33 cellular contexts compared by ENCODE assay signal in the genomic region with DNA sequence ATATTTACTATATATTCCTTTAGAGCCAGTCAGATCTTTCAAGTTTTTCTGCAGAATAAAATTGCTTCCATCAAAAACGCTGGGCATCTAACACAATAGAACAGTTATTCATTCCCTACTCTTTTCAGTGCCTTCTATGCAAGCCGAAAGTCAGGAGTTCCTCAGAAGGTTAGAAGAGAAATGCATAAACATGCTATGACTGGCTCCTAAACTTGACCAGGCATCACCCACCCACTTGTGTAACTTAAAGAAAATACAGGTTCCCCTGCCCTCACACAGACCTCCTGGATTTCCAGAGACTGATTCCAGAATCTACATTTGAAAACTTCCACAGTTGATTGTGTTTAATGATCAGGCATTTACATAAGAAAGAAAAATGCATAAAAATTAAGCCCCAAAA.
"Had no signal": no experiment of that assay in that cellular context is flagged by ENCODE, and none has a peak within 500 bp of the region (broad histone marks: within the 10 kb centered on the region; RNA-seq: fewer than 3 reads in every experiment).

No MANE protein-coding gene starts in this region.

- DNase-seq: activated CD4-positive, alpha-beta memory T cell treated with anti-CD3 and anti-CD28 coated beads for 36 hours; activated CD4-positive, alpha-beta T cell treated with anti-CD3 and anti-CD28 coated beads for 36 hours; activated CD4-positive, alpha-beta T cell treated with anti-CD3 and anti-CD28 coated beads, Interleukin-2, amount 10 ng/mL, durations not matched to agents 24 days and 14 days; activated CD4-positive, CD25-positive, alpha-beta regulatory T cell; activated CD4-positive, CD25-positive, alpha-beta regulatory T cell treated with anti-CD3 and anti-CD28 coated beads, Interleukin-2, amount 50 U/mL, for 72 hours; activated CD8-positive, alpha-beta memory T cell treated with anti-CD3 and anti-CD28 coated beads, Interleukin-2, amount 10 ng/mL, durations not matched to agents 7 days and 5 days; activated CD8-positive, alpha-beta memory T cell treated with anti-CD3 and anti-CD28 coated beads, Interleukin-2, amount 50 U/mL, for 4 hours; activated CD8-positive, alpha-beta T cell treated with anti-CD3 and anti-CD28 coated beads, Interleukin-2, amount 10 ng/mL, durations not matched to agents 7 days and 5 days; activated effector memory CD4-positive, alpha-beta T cell treated with anti-CD3 and anti-CD28 coated beads, Interleukin-2, amount 50 U/mL, for 16 hours; activated naive CD4-positive, alpha-beta T cell treated with anti-CD3 and anti-CD28 coated beads for 36 hours; activated naive CD8-positive, alpha-beta T cell treated with anti-CD3 and anti-CD28 coated beads for 36 hours; activated naive CD8-positive, alpha-beta T cell treated with anti-CD3 and anti-CD28 coated beads, Interleukin-2, amount 50 U/mL, for 24 hours; activated T-cell treated with anti-CD3 and anti-CD28 coated beads, Interleukin-2, amount 50 U/mL, for 1 hour; activated T-cell treated with anti-CD3 and anti-CD28 coated beads, Interleukin-2, amount 50 U/mL, for 48 hours; adrenal gland; amygdala; aorta; central memory CD4-positive, alpha-beta T cell; cerebellar nuclear complex; colonic mucosa; effector CD8-positive, alpha-beta T cell; foreskin fibroblast; gastrocnemius medialis; glutamatergic neuron; heart left ventricle; T-helper 2 cell; WERI-Rb-1 had no signal

- H3K27ac Mint-ChIP-seq: activated CD4-positive, alpha-beta memory T cell treated with anti-CD3 and anti-CD28 coated beads for 36 hours; activated CD4-positive, alpha-beta T cell treated with anti-CD3 and anti-CD28 coated beads for 36 hours; activated CD4-positive, alpha-beta T cell treated with anti-CD3 and anti-CD28 coated beads, Interleukin-2, amount 10 ng/mL, durations not matched to agents 24 days and 14 days; activated CD8-positive, alpha-beta memory T cell treated with anti-CD3 and anti-CD28 coated beads, Interleukin-2, amount 10 ng/mL, durations not matched to agents 7 days and 5 days; activated CD8-positive, alpha-beta T cell treated with anti-CD3 and anti-CD28 coated beads, Interleukin-2, amount 10 ng/mL, durations not matched to agents 7 days and 5 days; activated naive CD4-positive, alpha-beta T cell treated with anti-CD3 and anti-CD28 coated beads for 36 hours; activated naive CD4-positive, alpha-beta T cell treated with anti-CD3 and anti-CD28 coated beads, Interleukin-2, amount 50 U/mL, for 24 hours; activated naive CD8-positive, alpha-beta T cell treated with anti-CD3 and anti-CD28 coated beads for 36 hours; activated naive CD8-positive, alpha-beta T cell treated with anti-CD3 and anti-CD28 coated beads, Interleukin-2, amount 50 U/mL, for 24 hours; activated T-helper 1 cell treated with anti-CD3 and anti-CD28 coated beads, Interleukin-12 subunit alpha, Interleukin-12 subunit beta, Interleukin-2, Interleukin-4 antibody, amounts not matched to agents 30 ng/mL and 10 ng/mL and 1 ng/mL, durations not matched to agents 14 hours and 24 hours and 36 hours; activated T-helper 2 cell treated with anti-CD3 and anti-CD28 coated beads, Interferon-gamma antibody, Interleukin-2, Interleukin-4, amounts not matched to agents 10 μg/mL and 5 μg/mL and 100 μg/mL, durations not matched to agents 14 hours and 24 hours and 36 hours had no signal

- H3K4me1 ChIP-seq: colonic mucosa had no signal

- H3K4me3 ChIP-seq: adrenal gland, body of pancreas, cardiac muscle cell, colonic mucosa, gastrocnemius medialis, heart left ventricle had no signal

- H3K4me3 Mint-ChIP-seq: activated CD4-positive, alpha-beta memory T cell treated with anti-CD3 and anti-CD28 coated beads for 36 hours; activated CD4-positive, alpha-beta T cell treated with anti-CD3 and anti-CD28 coated beads for 36 hours; activated CD4-positive, alpha-beta T cell treated with anti-CD3 and anti-CD28 coated beads, Interleukin-2, amount 10 ng/mL, durations not matched to agents 24 days and 14 days; activated CD8-positive, alpha-beta memory T cell treated with anti-CD3 and anti-CD28 coated beads, Interleukin-2, amount 10 ng/mL, durations not matched to agents 7 days and 5 days; activated CD8-positive, alpha-beta T cell treated with anti-CD3 and anti-CD28 coated beads, Interleukin-2, amount 10 ng/mL, durations not matched to agents 7 days and 5 days; activated naive CD4-positive, alpha-beta T cell treated with anti-CD3 and anti-CD28 coated beads for 36 hours; activated naive CD4-positive, alpha-beta T cell treated with anti-CD3 and anti-CD28 coated beads, Interleukin-2, amount 50 U/mL, for 24 hours; activated naive CD8-positive, alpha-beta T cell treated with anti-CD3 and anti-CD28 coated beads for 36 hours; activated naive CD8-positive, alpha-beta T cell treated with anti-CD3 and anti-CD28 coated beads, Interleukin-2, amount 50 U/mL, for 24 hours; activated T-helper 1 cell treated with anti-CD3 and anti-CD28 coated beads, Interleukin-12 subunit alpha, Interleukin-12 subunit beta, Interleukin-2, Interleukin-4 antibody, amounts not matched to agents 30 ng/mL and 10 ng/mL and 1 ng/mL, durations not matched to agents 14 hours and 24 hours and 36 hours had no signal

- H3K27me3 ChIP-seq: adrenal gland, body of pancreas, cardiac muscle cell, colonic mucosa, gastrocnemius medialis, heart left ventricle had no signal

- H3K36me3 Mint-ChIP-seq: activated CD4-positive, alpha-beta memory T cell treated with anti-CD3 and anti-CD28 coated beads for 36 hours; activated CD8-positive, alpha-beta memory T cell treated with anti-CD3 and anti-CD28 coated beads, Interleukin-2, amount 10 ng/mL, durations not matched to agents 7 days and 5 days; activated naive CD4-positive, alpha-beta T cell treated with anti-CD3 and anti-CD28 coated beads, Interleukin-2, amount 50 U/mL, for 24 hours had no signal

- H3K27me3 Mint-ChIP-seq: activated CD4-positive, alpha-beta T cell treated with anti-CD3 and anti-CD28 coated beads for 36 hours; activated CD4-positive, alpha-beta T cell treated with anti-CD3 and anti-CD28 coated beads, Interleukin-2, amount 10 ng/mL, durations not matched to agents 24 days and 14 days; activated CD8-positive, alpha-beta memory T cell treated with anti-CD3 and anti-CD28 coated beads, Interleukin-2, amount 10 ng/mL, durations not matched to agents 7 days and 5 days; activated naive CD8-positive, alpha-beta T cell treated with anti-CD3 and anti-CD28 coated beads for 36 hours; activated naive CD8-positive, alpha-beta T cell treated with anti-CD3 and anti-CD28 coated beads, Interleukin-2, amount 50 U/mL, for 24 hours had no signal

- H3K9me3 Mint-ChIP-seq: activated CD4-positive, alpha-beta memory T cell treated with anti-CD3 and anti-CD28 coated beads for 36 hours; activated CD4-positive, alpha-beta T cell treated with anti-CD3 and anti-CD28 coated beads, Interleukin-2, amount 10 ng/mL, durations not matched to agents 24 days and 14 days; activated naive CD4-positive, alpha-beta T cell treated with anti-CD3 and anti-CD28 coated beads for 36 hours; activated naive CD4-positive, alpha-beta T cell treated with anti-CD3 and anti-CD28 coated beads, Interleukin-2, amount 50 U/mL, for 24 hours; activated naive CD8-positive, alpha-beta T cell treated with anti-CD3 and anti-CD28 coated beads, Interleukin-2, amount 50 U/mL, for 24 hours; activated T-helper 1 cell treated with anti-CD3 and anti-CD28 coated beads, Interleukin-12 subunit alpha, Interleukin-12 subunit beta, Interleukin-2, Interleukin-4 antibody, amounts not matched to agents 30 ng/mL and 10 ng/mL and 1 ng/mL, durations not matched to agents 14 hours and 24 hours and 36 hours had no signal

- H3K9me3 ChIP-seq: adrenal gland, body of pancreas, colonic mucosa, gastrocnemius medialis, heart left ventricle had no signal

- H3K4me1 Mint-ChIP-seq: activated CD4-positive, alpha-beta T cell treated with anti-CD3 and anti-CD28 coated beads for 36 hours had no signal

- ATAC-seq: activated CD4-positive, alpha-beta T cell treated with anti-CD3 and anti-CD28 coated beads for 36 hours; activated CD8-positive, alpha-beta memory T cell treated with anti-CD3 and anti-CD28 coated beads, Interleukin-2, amount 10 ng/mL, durations not matched to agents 7 days and 5 days; activated CD8-positive, alpha-beta T cell treated with anti-CD3 and anti-CD28 coated beads, Interleukin-2, amount 10 ng/mL, durations not matched to agents 7 days and 5 days; activated naive CD8-positive, alpha-beta T cell treated with anti-CD3 and anti-CD28 coated beads, Interleukin-2, amount 50 U/mL, for 24 hours; esophagus mucosa; gastrocnemius medialis; heart left ventricle had no signal

- H3K27ac ChIP-seq: adrenal gland, cardiac muscle cell, colonic mucosa, gastrocnemius medialis, heart left ventricle, WERI-Rb-1 had no signal
